8 cellular contexts compared by ENCODE assay signal in genomic region chr1:153968400-153968799, GRCh38. TPM values are rescaled to one million over a fixed set of nuclear protein-coding genes. Genes with fewer than 3 reads are reported as not detected.
DNase-seq lines count a peak whose midpoint lies in the region; ATAC-seq and TF ChIP-seq lines count a peak whose summit lies in the region.

No MANE protein-coding gene starts in this region.

- CTCF ChIA-PET in BJ (lab: Yijun Ruan, JAX): interaction anchor here (0.6 to 3.8 kb wide), 8 partner anchors 7 to 176 kb away, joined by 3 to 26 read pairs (median 8); partner anchors contain the start of genes DENND4B, JTB and RAB13

- H3K4me3 ChIP-seq in BJ (ENCODE audit: low read depth, low read length): peak overlapping the region; percentile 53

- no peaks in the 10 kb centered on the region for H3K27me3 Mint-ChIP-seq in nephron (ENCODE audit: low read depth)

- DNase-seq in BJ (ENCODE audit: low read depth) (no peak), 8988T (no peak), midbrain (lab: John Stamatoyannopoulos, UW) (no peak), NCI-H2196 (lab: John Stamatoyannopoulos, UW; ENCODE audit: unreplicated experiment) (no peak)

- TF ChIP-seq CTCF in BJ (IDR thresholded peaks at IDR 0.05; ENCODE audit: insufficient read depth, low read depth, low read length) (no peak), nephron (IDR thresholded peaks at IDR 0.05; ENCODE audit: unreplicated experiment in 3 of 3) (no peak)

- no peaks in the 10 kb centered on the region for H3K27me3 ChIP-seq in BJ (ENCODE audit: control insufficient read depth, insufficient read depth, low read length)

- peak overlapping the region; percentile 94 to 99 (median 96) for H3K27ac Mint-ChIP-seq in nephron

- H3K9me3 ChIP-seq in KOPT-K1 (ENCODE audit: insufficient read depth, low read length, poor library complexity, severe bottlenecking): no peaks in the 10 kb centered on the region

- peak overlapping the region; percentile 91 to 95 (median 94) for H3K4me3 Mint-ChIP-seq in nephron

- peaks cover 38% of the 10 kb centered on the region for H3K4me1 Mint-ChIP-seq in nephron

- no peaks in the 10 kb centered on the region for H3K9me3 Mint-ChIP-seq in nephron

- H3K36me3 ChIP-seq in BJ (ENCODE audit: control insufficient read depth, insufficient read depth, low read length) (no peaks in the 10 kb centered on the region), KOPT-K1 (ENCODE audit: insufficient read depth, low read length) (peaks cover 12% of the 10 kb centered on the region)

- peaks cover 7% of the 10 kb centered on the region for H3K36me3 Mint-ChIP-seq in nephron (ENCODE audit: low read depth)

- POLR2A ChIA-PET in BJ (lab: Charles Lee): interaction anchor here (1.6 kb wide), 1 partner anchor 22 kb away, joined by 6 read pairs; the partner anchor contains the start of gene RPS27

- H3K27ac ChIP-seq in KOPT-K1 (ENCODE audit: low read depth, low read length, poor library complexity, severe bottlenecking) (peak overlapping the region; percentile 88), cingulate gyrus (ENCODE audit: low read depth, low read length) (peak overlapping the region; percentile 89)

- no peak for ATAC-seq in GM18867 (IDR thresholded peaks at IDR 0.05; ENCODE audit: unreplicated experiment)

RNA-seq across cellular contexts. Expression of gene CREB3L4, which starts 0.7 kb away (rescaled TPM):
- 8.0 and 8.7 TPM in 2 replicates for polyA plus RNA-seq in BJ (2011; rRNA removed)
- 3.6 and 6.2 TPM in 2 replicates for polyA minus RNA-seq in BJ (2011; rRNA and poly(A)+ RNA removed)

RNA-seq across cellular contexts. Expression of gene SLC39A1, which starts 5.1 kb away (rescaled TPM):
- polyA plus RNA-seq in BJ (2011; rRNA removed): 97.6 and 121 TPM in 2 replicates
- 47.4 and 67.6 TPM in 2 replicates for polyA minus RNA-seq in BJ (2011; rRNA and poly(A)+ RNA removed)

RNA-seq across cellular contexts. Expression of gene JTB, which starts 9.1 kb away (rescaled TPM):
- polyA plus RNA-seq in BJ (2011; rRNA removed): 189 and 227 TPM in 2 replicates
- polyA minus RNA-seq in BJ (2011; rRNA and poly(A)+ RNA removed): 38.3 and 54.4 TPM in 2 replicates

RNA-seq across cellular contexts. Expression of gene CRTC2, which starts 10.0 kb away (rescaled TPM):
- polyA plus RNA-seq in BJ (2011; rRNA removed): 17.7 and 25.2 TPM in 2 replicates
- 33.8 and 37.9 TPM in 2 replicates for polyA minus RNA-seq in BJ (2011; rRNA and poly(A)+ RNA removed)

RNA-seq across cellular contexts. Expression of gene RAB13, which starts 17.7 kb away (rescaled TPM):
- polyA plus RNA-seq in BJ (2011; rRNA removed): 69.5 and 92.8 TPM in 2 replicates
- polyA minus RNA-seq in BJ (2011; rRNA and poly(A)+ RNA removed): 15.7 and 18.4 TPM in 2 replicates
